9 cellular contexts compared by ENCODE assay signal in genomic region chr15:40925863-40926658, GRCh38. TPM values are rescaled to one million over a fixed set of nuclear protein-coding genes. Genes with fewer than 3 reads are reported as not detected.
DNase-seq lines count a peak whose midpoint lies in the region; ATAC-seq and TF ChIP-seq lines count a peak whose summit lies in the region.
"Had no signal": no experiment of that assay in that cellular context is flagged by ENCODE, and none has a peak within 500 bp of the region (broad histone marks: within the 10 kb centered on the region; RNA-seq: fewer than 3 reads in every experiment).

No MANE protein-coding gene starts in this region.

- H3K27ac ChIP-seq in HUES64 (ENCODE audit: low read depth, low read length) (no peak overlapping the region), mesendoderm (ENCODE audit: low read depth, low read length) (no peak overlapping the region)
- H3K27ac ChIP-seq: VCaP had no signal

- no peaks in the 10 kb centered on the region for H3K36me3 Mint-ChIP-seq in brain

- peaks cover 37% of the 10 kb centered on the region for H3K4me1 Mint-ChIP-seq in brain

- H3K27me3 Mint-ChIP-seq in brain: peaks cover 92% of the 10 kb centered on the region

- H2AK5ac ChIP-seq in mesendoderm (ENCODE audit: low read length): no peak overlapping the region

- DNase-seq in AG10803 (ENCODE audit: low read depth) (peak; percentile 23), mesendoderm (peak; percentile 60), NK-92 (lab: John Stamatoyannopoulos, UW; ENCODE audit: unreplicated experiment) (no peak)

- H3K4me1 ChIP-seq in HUES64 (ENCODE audit: insufficient read depth, low read length) (peaks cover 21% of the 10 kb centered on the region), mesendoderm (ENCODE audit: control insufficient read depth, low read depth, low read length) (peaks cover 2% of the 10 kb centered on the region)

- H3K79me1 ChIP-seq in mesendoderm (ENCODE audit: low read length): no peaks in the 10 kb centered on the region

- H3K27me3 ChIP-seq in HUES64 (ENCODE audit: insufficient read depth, low read length) (peaks cover 99% of the 10 kb centered on the region), mesendoderm (ENCODE audit: insufficient read depth, low read length, poor library complexity) (peaks cover 74% of the 10 kb centered on the region)

- no peak overlapping the region for H4K8ac ChIP-seq in mesendoderm (ENCODE audit: low read depth, low read length)

- H3K23ac ChIP-seq in mesendoderm (ENCODE audit: low read length): no peak overlapping the region

- H2BK120ac ChIP-seq in mesendoderm (ENCODE audit: low read depth, low read length): no peak overlapping the region

- H3K36me3 ChIP-seq in HUES64 (ENCODE audit: insufficient read depth, low read length) (no peaks in the 10 kb centered on the region), mesendoderm (ENCODE audit: control insufficient read depth, insufficient read depth, low read length) (no peaks in the 10 kb centered on the region)

- H2BK15ac ChIP-seq in mesendoderm (replicated peaks; ENCODE audit: low read depth): no peak overlapping the region

- H3K4me2 ChIP-seq in mesendoderm (ENCODE audit: low read length): peak overlapping the region; percentile 50

- H3K56ac ChIP-seq in mesendoderm (ENCODE audit: low read length): peak overlapping the region; percentile 68

- peaks cover 0 to 8% (median 0%) of the 10 kb centered on the region in 5 experiments for H3K9me3 Mint-ChIP-seq in brain

- no peaks in the 10 kb centered on the region for H3K79me2 ChIP-seq in mesendoderm (ENCODE audit: control insufficient read depth, insufficient read depth, low read length)

- WGBS in HUES64: under 1% methylated on average over 61 of the region's 61 CpGs
- WGBS in mesendoderm (ENCODE audit: extremely low coverage, insufficient coverage, low lambda C conversion rate): no CpG with 5 or more reads among the region's 61 CpGs

- H3K9ac ChIP-seq in HUES64 (ENCODE audit: low read depth, low read length) (no peak overlapping the region), mesendoderm (ENCODE audit: low read length) (no peak overlapping the region)

- H3K27ac Mint-ChIP-seq in brain: no peak overlapping the region

- no peak for TF ChIP-seq CTCF in AG10803 (conservative IDR thresholded peaks at IDR 0.05; ENCODE audit: low read length)
- TF ChIP-seq CTCF in brain (conservative IDR thresholded peaks at IDR 0.05): no peak

- H3K18ac ChIP-seq in mesendoderm (ENCODE audit: low read length): no peak overlapping the region

- H3K4me3 ChIP-seq in AG10803 (ENCODE audit: low read length) (0 out of 2 replicates have a peak overlapping the region, but pooled peaks have one; percentile 7), HUES64 (ENCODE audit: low read length) (peak overlapping the region; percentile 52), mesendoderm (ENCODE audit: low read length) (no peak overlapping the region)

- no peaks in the 10 kb centered on the region for H3K9me3 ChIP-seq in HUES64 (ENCODE audit: insufficient read depth, low read depth, low read length)

- no peak overlapping the region for H4K5ac ChIP-seq in mesendoderm (ENCODE audit: low read length)

- peak overlapping the region; percentile 48 to 90 (median 75) for H3K4me3 Mint-ChIP-seq in brain

- H3K4ac ChIP-seq in mesendoderm (ENCODE audit: low read depth, low read length): no peak overlapping the region

- ATAC-seq in GM18511 (IDR thresholded peaks at IDR 0.05; ENCODE audit: unreplicated experiment): no peak
- no peak for ATAC-seq in HG03432 (IDR thresholded peaks at IDR 0.05; ENCODE audit: unreplicated experiment)
- ATAC-seq in GM18873 (IDR thresholded peaks at IDR 0.05; ENCODE audit: low FRiP score, unreplicated experiment): no peak

- H2BK5ac ChIP-seq in mesendoderm (ENCODE audit: low read length): no peak overlapping the region

RNA-seq across cellular contexts. Expression of gene DLL4, which starts 3.1 kb away (rescaled TPM):
- 0.15 TPM for polyA plus RNA-seq in HUES64 (2013, experiment 1 of 2)
- 0.25 TPM for polyA plus RNA-seq in HUES64 (2013, experiment 2 of 2)
- 6.8 TPM for polyA plus RNA-seq in brain (ENCODE audit: insufficient read depth, low read depth, low replicate concordance)
- polyA plus RNA-seq in mesendoderm (2013, experiment 1 of 2): 0.01 TPM
- not detected for polyA plus RNA-seq in mesendoderm (2013, experiment 2 of 2)

RNA-seq across cellular contexts. Expression of gene CHAC1, which starts 27.2 kb away (rescaled TPM):
- 13.5 TPM for polyA plus RNA-seq in HUES64 (2013, experiment 1 of 2)
- polyA plus RNA-seq in HUES64 (2013, experiment 2 of 2): 15.0 TPM
- polyA plus RNA-seq in brain (ENCODE audit: insufficient read depth, low read depth, low replicate concordance): 16.9 TPM
- polyA plus RNA-seq in mesendoderm (2013, experiment 1 of 2): 28.1 TPM
- 29.2 TPM for polyA plus RNA-seq in mesendoderm (2013, experiment 2 of 2)

RNA-seq across cellular contexts. Expression of gene VPS18, which starts 31.8 kb away (rescaled TPM):
- polyA plus RNA-seq in HUES64 (2013, experiment 1 of 2): 18.6 TPM
- polyA plus RNA-seq in HUES64 (2013, experiment 2 of 2): 17.2 TPM
- polyA plus RNA-seq in brain (ENCODE audit: insufficient read depth, low read depth, low replicate concordance): 18.2 TPM
- 11.7 TPM for polyA plus RNA-seq in mesendoderm (2013, experiment 1 of 2)
- 11.5 TPM for polyA plus RNA-seq in mesendoderm (2013, experiment 2 of 2)

RNA-seq across cellular contexts. Expression of gene RHOV, which starts 52.0 kb away (rescaled TPM):
- polyA plus RNA-seq in HUES64 (2013, experiment 1 of 2): 1.3 TPM
- 1.9 TPM for polyA plus RNA-seq in HUES64 (2013, experiment 2 of 2)
- 2.3 TPM for polyA plus RNA-seq in brain (ENCODE audit: insufficient read depth, low read depth, low replicate concordance)
- 1.2 TPM for polyA plus RNA-seq in mesendoderm (2013, experiment 1 of 2)
- polyA plus RNA-seq in mesendoderm (2013, experiment 2 of 2): 1.2 TPM
